Comparison of ENCODE assay signal across 8 cellular contexts in genomic region chr17:17792551-17793377, GRCh38. TPM values are rescaled to one million over a fixed set of nuclear protein-coding genes. Genes with fewer than 3 reads are reported as not detected.
DNase-seq lines count a peak whose midpoint lies in the region; ATAC-seq and TF ChIP-seq lines count a peak whose summit lies in the region.

No MANE protein-coding gene starts in this region.

- intact Hi-C loops in CD8-positive, alpha-beta T cell (cut with DNase I, micrococcal nuclease): loop anchor here (1.0 to 2.0 kb wide), 4 partner anchors 10 to 98 kb away; no protein-coding TSS in a partner anchor
- intact Hi-C loops in spleen (cut with DNase I; ENCODE audit: low total_unique reads): loop anchor here (10.0 kb wide), 1 partner anchor 48 kb away; no protein-coding TSS in a partner anchor

- peak; percentile 91 for ATAC-seq in CD8-positive, alpha-beta T cell
- ATAC-seq in HG02623 (IDR thresholded peaks at IDR 0.05; ENCODE audit: unreplicated experiment): no peak

- DNase-seq in CD8-positive, alpha-beta T cell: peak; percentile 39 to 81 (median 61)
- peak; percentile 54 for DNase-seq in NB4 (ENCODE audit: low read depth)
- peak; percentile 53 for DNase-seq in activated gamma-delta T cell (lab: John Stamatoyannopoulos, UW)
- DNase-seq in right atrium auricular region (ENCODE audit: low spot score): no peak
- peak; percentile 78 for DNase-seq in spleen
- DNase-seq in amniotic stem cell (lab: John Stamatoyannopoulos, UW): no peak
- no peak for DNase-seq in mucosa of gallbladder (ENCODE audit: low spot score)

- H3K36me3 Mint-ChIP-seq in CD8-positive, alpha-beta T cell: peaks cover 16% of the 10 kb centered on the region

- peak overlapping the region; percentile 66 for H3K4me3 Mint-ChIP-seq in CD8-positive, alpha-beta T cell

- no peak for TF ChIP-seq CTCF in CD8-positive, alpha-beta T cell (IDR thresholded peaks at IDR 0.05)
- no peak for TF ChIP-seq CTCF in NB4 (IDR thresholded peaks at IDR 0.05; ENCODE audit: low read depth, low read length)
- TF ChIP-seq CTCF in right atrium auricular region (IDR thresholded peaks at IDR 0.05): peak in 1 of 2 donors; percentile 15
- no peak for TF ChIP-seq CTCF in spleen (IDR thresholded peaks at IDR 0.05 in 8 of 11, conservative IDR thresholded peaks at IDR 0.05 in 3 of 11)

- CTCF ChIA-PET in CD8-positive, alpha-beta T cell (lab: Charles Lee): interaction anchor here (0.7 to 7.0 kb wide), 5 partner anchors 20 to 126 kb away, joined by 3 to 34 read pairs (median 4); no protein-coding TSS in a partner anchor

- TF ChIP-seq POLR2A in NB4 (IDR thresholded peaks at IDR 0.05; ENCODE audit: extremely low read depth, insufficient read length): no peak
- TF ChIP-seq POLR2A in spleen (IDR thresholded peaks at IDR 0.05): no peak

- peak overlapping the region; percentile 16 for H3K4me3 ChIP-seq in CD8-positive, alpha-beta T cell (ENCODE audit: low read depth, low read length)
- H3K4me3 ChIP-seq in NB4 (ENCODE audit: low read depth, low read length) (no peak overlapping the region), right atrium auricular region (peak overlapping the region in 1 of 2 donors; percentile 13), spleen (peak overlapping the region in 2 of 8 donors; percentile 12 to 40)

- H3K27ac Mint-ChIP-seq in CD8-positive, alpha-beta T cell: peak overlapping the region; percentile 82

- peaks cover 32% of the 10 kb centered on the region for H3K4me1 Mint-ChIP-seq in CD8-positive, alpha-beta T cell (ENCODE audit: low read depth)

- H3K36me3 ChIP-seq in CD8-positive, alpha-beta T cell (ENCODE audit: insufficient read depth, low read length): no peaks in the 10 kb centered on the region
- peaks cover 39% of the 10 kb centered on the region for H3K36me3 ChIP-seq in right atrium auricular region
- peaks cover 0 to 49% (median 46%) of the 10 kb centered on the region in 6 donors for H3K36me3 ChIP-seq in spleen

- whole genome bisulfite sequencing in spleen, 5 donors: 7 to 20% (median 18%) methylated on average over 27 to 38 of the region's 38 CpGs

- no peaks in the 10 kb centered on the region for H3K9me3 Mint-ChIP-seq in CD8-positive, alpha-beta T cell

- H3K4me1 ChIP-seq in CD8-positive, alpha-beta T cell (ENCODE audit: insufficient read depth, low read length): peaks cover 23% of the 10 kb centered on the region
- H3K4me1 ChIP-seq in right atrium auricular region: peaks cover 0 to 60% of the 10 kb centered on the region in 2 donors
- peaks cover 29 to 64% (median 50%) of the 10 kb centered on the region in 6 donors for H3K4me1 ChIP-seq in spleen

- POLR2A ChIA-PET in CD8-positive, alpha-beta T cell (lab: Charles Lee): interaction anchor here (0.6 to 1.3 kb wide), 3 partner anchors 35 to 43 kb away, joined by 3 read pairs; no protein-coding TSS in a partner anchor

- H3K9me3 ChIP-seq in CD8-positive, alpha-beta T cell (ENCODE audit: low read length): no peaks in the 10 kb centered on the region
- H3K9me3 ChIP-seq in right atrium auricular region (no peaks in the 10 kb centered on the region), spleen (no peaks in the 10 kb centered on the region)

- H3K27ac ChIP-seq in CD8-positive, alpha-beta T cell (ENCODE audit: low read depth, low read length): peak overlapping the region; percentile 65
- H3K27ac ChIP-seq in right atrium auricular region (peak overlapping the region; percentile 50 to 67), spleen (peak overlapping the region in 6 of 8 donors; percentile 8 to 81 (median 69))

- no peaks in the 10 kb centered on the region for H3K27me3 Mint-ChIP-seq in CD8-positive, alpha-beta T cell (ENCODE audit: low read depth)

- no peaks in the 10 kb centered on the region for H3K27me3 ChIP-seq in CD8-positive, alpha-beta T cell (ENCODE audit: insufficient read depth, low read length)
- H3K27me3 ChIP-seq in right atrium auricular region (no peaks in the 10 kb centered on the region), spleen (replicated peaks in 1 of 7) (no peaks in the 10 kb centered on the region)

RNA-seq across cellular contexts. Expression of gene SREBF1, which starts 44.0 kb away (rescaled TPM):
- 100 to 1,000 TPM; 401 to 412 TPM for total RNA-seq in CD8-positive, alpha-beta T cell
- total RNA-seq in right atrium auricular region: 10 to 100 TPM; 17.0 to 29.8 TPM
- total RNA-seq in spleen: 10 to 100 TPM; 35.4 to 74.8 (median 56.7) TPM
- 10 to 100 TPM; 25.0 to 38.2 (median 33.7) TPM for polyA plus RNA-seq in spleen
- 129 TPM for total RNA-seq in mucosa of gallbladder

Comparison
In these comparisons a context has a peak if more than half of its experiments do, and no peak if none do; other contexts are left out.
1. DNase-seq: peak in CD8-positive, alpha-beta T cell (7 of 7), NB4 (single experiment), activated gamma-delta T cell (single experiment) and spleen (single experiment); none in right atrium auricular region (single experiment), amniotic stem cell (single experiment) and mucosa of gallbladder (single experiment).
2. Peak in every context shown above with its lines, with median percentiles within 50 percentile points of each other: H3K27ac ChIP-seq.